In the genomic region with DNA sequence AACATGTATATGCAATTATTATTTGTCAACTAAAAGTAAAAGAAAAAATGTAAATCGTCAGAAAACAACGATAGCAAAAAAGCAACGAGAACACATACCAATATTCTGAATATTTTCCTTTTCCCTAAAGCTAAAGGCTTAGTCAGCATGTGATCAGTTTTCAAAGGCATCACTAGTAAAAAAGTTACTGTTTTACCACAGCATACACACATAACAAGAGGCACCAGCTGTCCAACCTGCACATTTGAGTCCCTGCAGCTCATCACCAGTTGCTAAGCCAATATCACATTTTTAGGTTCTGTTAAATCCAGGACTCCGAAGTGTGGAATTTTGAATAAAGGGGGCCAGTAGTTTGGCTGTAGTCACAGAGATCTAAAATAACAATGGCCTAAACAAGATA, we compare ENCODE assay signal across 24 cellular contexts.
"Had no signal": no experiment of that assay in that cellular context is flagged by ENCODE, and none has a peak within 500 bp of the region (broad histone marks: within the 10 kb centered on the region; RNA-seq: fewer than 3 reads in every experiment).

No MANE protein-coding gene starts in this region.

- H3K4me1 ChIP-seq: adrenal gland had no signal

- H3K27me3 ChIP-seq: adrenal gland had no signal

- DNase-seq: activated CD4-positive, alpha-beta T cell treated with anti-CD3 and anti-CD28 coated beads for 48 hours; activated CD4-positive, alpha-beta T cell treated with anti-CD3 and anti-CD28 coated beads, Interleukin-2, amount 50 U/mL, for 4 hours; activated CD4-positive, CD25-positive, alpha-beta regulatory T cell treated with anti-CD3 and anti-CD28 coated beads, Interleukin-2, amount 50 U/mL, for 72 hours; activated CD8-positive, alpha-beta memory T cell treated with anti-CD3 and anti-CD28 coated beads, Interleukin-2, amount 50 U/mL, for 48 hours; activated CD8-positive, alpha-beta T cell treated with anti-CD3 and anti-CD28 coated beads, Interleukin-2, amount 10 ng/mL, durations not matched to agents 7 days and 5 days; activated naive CD4-positive, alpha-beta T cell treated with anti-CD3 and anti-CD28 coated beads, Interleukin-2, amount 50 U/mL, for 16 hours; activated naive CD8-positive, alpha-beta T cell treated with anti-CD3 and anti-CD28 coated beads, Interleukin-2, amount 10 ng/mL, durations not matched to agents 7 days and 5 days; activated T-cell treated with anti-CD3 and anti-CD28 coated beads, Interleukin-2, amount 50 U/mL, for 1 hour; adrenal gland; caudate nucleus; MM.1S; NCI-H1105; NCI-H1436; NCI-H2029 treated with DMSO at 0.1 percent for 48 hours; NCI-H510A treated with DMSO at 0.1 percent for 48 hours; NCI-H69; NK-92 treated with Interleukin-12 subunit alpha and Interleukin-12 subunit beta, amount 100 ng/mL, for 24 hours; OCI-M1; RPMI8226; T-helper 17 cell; T-helper 9 cell had no signal

- H3K27ac ChIP-seq: adrenal gland had no signal

- H3K4me3 ChIP-seq: adrenal gland had no signal

- H3K9me3 ChIP-seq: adrenal gland had no signal

- ATAC-seq: activated CD8-positive, alpha-beta T cell treated with anti-CD3 and anti-CD28 coated beads, Interleukin-2, amount 10 ng/mL, durations not matched to agents 7 days and 5 days; Panc1; Right ventricle myocardium inferior; T-helper 17 cell; WTC11 had no signal

- H3K36me3 ChIP-seq: adrenal gland had no signal
